15 cellular contexts compared by ENCODE assay signal in genomic region chr7:129772646-129773280, GRCh38.
DNase-seq lines count a peak whose midpoint lies in the region; ATAC-seq and TF ChIP-seq lines count a peak whose summit lies in the region.
"Had no signal": no experiment of that assay in that cellular context is flagged by ENCODE, and none has a peak within 500 bp of the region (broad histone marks: within the 10 kb centered on the region; RNA-seq: fewer than 3 reads in every experiment).

No MANE protein-coding gene starts in this region.

- H2BK15ac ChIP-seq in IMR-90 (ENCODE audit: low read depth, low read length): no peak overlapping the region

- CTCF ChIA-PET in IMR-90 (lab: Yijun Ruan, JAX): no interaction called here

- dilution Hi-C loops in IMR-90 (cut with HindIII; ENCODE audit: low sequenced_read_pairs, unreplicated experiment): no loop called here

- no peak overlapping the region for H3K4ac ChIP-seq in IMR-90 (ENCODE audit: low read depth, low read length)

- H3K4me2 ChIP-seq in IMR-90 (ENCODE audit: low read depth, low read length) (no peak overlapping the region), osteoblast (ENCODE audit: insufficient read depth, low read length) (no peak overlapping the region)
- H3K4me2 ChIP-seq: KMS-11 had no signal

- POLR2A ChIA-PET in IMR-90 (lab: Charles Lee; ENCODE audit: unreplicated experiment): no interaction called here

- H3K56ac ChIP-seq in IMR-90 (ENCODE audit: extremely low read depth, insufficient read depth, low read length): no peak overlapping the region

- no peaks in the 10 kb centered on the region for H3K9me1 ChIP-seq in IMR-90 (ENCODE audit: insufficient read depth, low read length)

- WGBS in IMR-90 (ENCODE audit: extremely low coverage in 2 of 2, insufficient read length in 1 of 2), 2 experiments: no CpG with 5 or more reads among the region's 15 CpGs
- WGBS in endodermal cell (ENCODE audit: insufficient coverage in 1 of 2, insufficient read length in 1 of 2), 2 experiments: 88 to 91% methylated on average over 14 to 15 of the region's 15 CpGs

- H2AK9ac ChIP-seq in IMR-90 (replicated peaks; ENCODE audit: low read depth, low read length, poor library complexity): peak overlapping the region; percentile 65

- ATAC-seq in IMR-90 (ENCODE audit: low read depth) (no peak), HG03457 (IDR thresholded peaks at IDR 0.05; ENCODE audit: unreplicated experiment) (no peak)
- ATAC-seq: HepG2 had no signal

- H2BK20ac ChIP-seq in IMR-90 (ENCODE audit: low read depth, low read length): no peak overlapping the region

- H3K4me3 ChIP-seq in IMR-90 (ENCODE audit: insufficient read depth, low read depth, low read length): no peak overlapping the region
- H3K4me3 ChIP-seq in endodermal cell (ENCODE audit: low read length): no peak overlapping the region
- no peak overlapping the region for H3K4me3 ChIP-seq in osteoblast (ENCODE audit: insufficient read depth, low read length)
- H3K4me3 ChIP-seq in HAP-1: no peak overlapping the region
- H3K4me3 ChIP-seq: SJSA1 had no signal

- H3K79me2 ChIP-seq in osteoblast (ENCODE audit: insufficient read depth, low read length): no peaks in the 10 kb centered on the region

- no peaks in the 10 kb centered on the region for H3K9me3 Mint-ChIP-seq in endodermal cell

- H3K4me3 Mint-ChIP-seq in endodermal cell: no peak overlapping the region

- no peak for TF ChIP-seq POLR2A in IMR-90 (IDR thresholded peaks at IDR 0.05; ENCODE audit: low read depth, low read length)

- peaks cover 4% of the 10 kb centered on the region; the same call in 1 of the 2 replicates for H3K9me3 ChIP-seq in IMR-90 (ENCODE audit: control insufficient read depth, insufficient read depth, low read length)
- no peaks in the 10 kb centered on the region for H3K9me3 ChIP-seq in endodermal cell (ENCODE audit: control insufficient read depth, low read length)
- no peaks in the 10 kb centered on the region for H3K9me3 ChIP-seq in osteoblast (ENCODE audit: low read depth, low read length)
- no peaks in the 10 kb centered on the region for H3K9me3 ChIP-seq in HAP-1
- H3K9me3 ChIP-seq: SJSA1 had no signal

- peaks cover 5% of the 10 kb centered on the region for H3K4me1 Mint-ChIP-seq in endodermal cell

- no peaks in the 10 kb centered on the region for H3K36me3 ChIP-seq in IMR-90 (ENCODE audit: control insufficient read depth, insufficient read depth, low read length)
- no peaks in the 10 kb centered on the region for H3K36me3 ChIP-seq in endodermal cell (ENCODE audit: control insufficient read depth, insufficient read depth, low read length)
- H3K36me3 ChIP-seq in osteoblast (ENCODE audit: insufficient read depth, low read length): no peaks in the 10 kb centered on the region
- peaks cover 10% of the 10 kb centered on the region; the same call in 1 of the 2 replicates for H3K36me3 ChIP-seq in HAP-1 (replicated peaks)
- H3K36me3 ChIP-seq: SJSA1 had no signal

- H3K9ac ChIP-seq in IMR-90 (ENCODE audit: low read depth, low read length): no peak overlapping the region
- H3K9ac ChIP-seq in endodermal cell (ENCODE audit: extremely low read depth, low read length, poor library complexity, severe bottlenecking): no peak overlapping the region
- H3K9ac ChIP-seq: KMS-11 had no signal

- H2BK120ac ChIP-seq in IMR-90 (ENCODE audit: low read depth, low read length): no peak overlapping the region

- no peak overlapping the region for H3K23ac ChIP-seq in IMR-90 (ENCODE audit: low read depth, low read length)

- H2AFZ ChIP-seq in IMR-90 (replicated peaks; ENCODE audit: low read length, poor library complexity): no peak overlapping the region
- H2AFZ ChIP-seq in osteoblast (ENCODE audit: low read length): no peak overlapping the region

- no peaks in the 10 kb centered on the region for H3K4me1 ChIP-seq in IMR-90 (ENCODE audit: control insufficient read depth, insufficient read depth, low read length)
- H3K4me1 ChIP-seq in endodermal cell (ENCODE audit: control insufficient read depth, insufficient read depth, low read length): no peaks in the 10 kb centered on the region
- no peaks in the 10 kb centered on the region for H3K4me1 ChIP-seq in osteoblast (ENCODE audit: insufficient read depth, low read length)
- peaks cover 44% of the 10 kb centered on the region for H3K4me1 ChIP-seq in HAP-1
- H3K4me1 ChIP-seq: SJSA1 had no signal

- no peak overlapping the region for H2AK5ac ChIP-seq in IMR-90 (ENCODE audit: low read depth, low read length)

- BruUV-seq in IMR-90 (replicated peaks; lab: Mats Ljungman, UMichigan): no TSS peak

- no peak for TF ChIP-seq RAD21 in IMR-90 (IDR thresholded peaks at IDR 0.05; ENCODE audit: low read length)

- intact Hi-C loops in IMR-90 (cut with micrococcal nuclease): no loop called here

- peaks cover 59% of the 10 kb centered on the region for H3K27me3 Mint-ChIP-seq in endodermal cell (ENCODE audit: insufficient read depth)

- DNase-seq in D341Med (ENCODE audit: low spot score): peak; percentile 37
- no peak for DNase-seq in IMR-90
- DNase-seq in endodermal cell: peak; percentile 65
- DNase-seq in osteoblast (ENCODE audit: insufficient read length, low spot score, missing footprints): peak; percentile 68
- no peak for DNase-seq in HAP-1 (ENCODE audit: low spot score in 2 of 2)
- no peak for DNase-seq in activated CD8-positive, alpha-beta memory T cell treated with anti-CD3 and anti-CD28 coated beads, Interleukin-2, amount 50 U/mL, for 48 hours
- DNase-seq: DMS79 treated with DMSO at 0.1 percent for 48 hours, NCI-H1417 treated with DMSO at 0.1 percent for 48 hours, NCI-H187 treated with DMSO at 0.1 percent for 48 hours, NCI-H2227 treated with DMSO at 0.1 percent for 48 hours had no signal

- H4K20me1 ChIP-seq in IMR-90 (ENCODE audit: insufficient read depth, low read length) (no peaks in the 10 kb centered on the region), osteoblast (ENCODE audit: insufficient read depth, low read length) (no peaks in the 10 kb centered on the region)

- in situ Hi-C loops in IMR-90 (cut with MboI; ENCODE audit: low sequenced_read_pairs) (no loop called here), HAP-1 (cut with MboI; ENCODE audit: low sequenced_read_pairs) (no loop called here)

- no peak overlapping the region for H2BK5ac ChIP-seq in IMR-90 (ENCODE audit: low read depth, low read length, poor library complexity, severe bottlenecking)

- H3K36me3 Mint-ChIP-seq in endodermal cell (ENCODE audit: low read depth): no peaks in the 10 kb centered on the region

- H3K14ac ChIP-seq in IMR-90 (replicated peaks; ENCODE audit: low read depth, low read length): no peak overlapping the region

- no peak overlapping the region for H4K8ac ChIP-seq in IMR-90 (ENCODE audit: low read depth in 2 of 2, low read length in 2 of 2)

- H3K79me1 ChIP-seq in IMR-90 (ENCODE audit: low read depth in 1 of 2, low read length in 2 of 2): no peaks in the 10 kb centered on the region

- no peak overlapping the region for H3K27ac ChIP-seq in IMR-90 (ENCODE audit: insufficient read depth, low read length)
- H3K27ac ChIP-seq in endodermal cell (ENCODE audit: low read depth, low read length): no peak overlapping the region
- H3K27ac ChIP-seq in osteoblast (ENCODE audit: low read depth, low read length): no peak overlapping the region
- H3K27ac ChIP-seq: C4-2B, KMS-11, SJSA1 had no signal

- no peak for TF ChIP-seq CTCF in IMR-90 (conservative IDR thresholded peaks at IDR 0.05; ENCODE audit: low read depth, low read length)
- TF ChIP-seq CTCF in endodermal cell (conservative IDR thresholded peaks at IDR 0.05): no peak
- TF ChIP-seq CTCF in osteoblast (IDR thresholded peaks at IDR 0.05; ENCODE audit: extremely low read depth, low read depth, low read length): no peak

- H3K27me3 ChIP-seq in IMR-90 (ENCODE audit: control insufficient read depth, insufficient read depth, low read length) (peaks cover 79% of the 10 kb centered on the region), endodermal cell (ENCODE audit: control insufficient read depth, insufficient read depth, low read length, poor library complexity, severe bottlenecking) (peaks cover 29% of the 10 kb centered on the region), osteoblast (ENCODE audit: insufficient read depth, low read length) (peaks cover 16% of the 10 kb centered on the region), HAP-1 (ENCODE audit: low read depth) (no peaks in the 10 kb centered on the region)
- H3K27me3 ChIP-seq: SJSA1 had no signal

- no peak overlapping the region for H4K5ac ChIP-seq in IMR-90 (ENCODE audit: low read depth, low read length)

- no peak overlapping the region for H3K27ac Mint-ChIP-seq in endodermal cell

- H3K18ac ChIP-seq in IMR-90 (ENCODE audit: low read depth, low read length): no peak overlapping the region

- H4K91ac ChIP-seq in IMR-90 (ENCODE audit: insufficient read depth, low read depth, low read length): no peak overlapping the region

TF ChIP-seq in IMR-90, 13 proteins besides CTCF, POLR2A, EP300 and RAD21:
- TF ChIP-seq MAFK (IDR thresholded peaks at IDR 0.05; ENCODE audit: low read depth, low read length) (no peak), BHLHE40 (IDR thresholded peaks at IDR 0.05; ENCODE audit: low read depth, low read length) (no peak), SMC3 (IDR thresholded peaks at IDR 0.05; ENCODE audit: low read depth, low read length) (no peak), CEBPB (IDR thresholded peaks at IDR 0.05; ENCODE audit: low read depth, low read length) (no peak)

Comparison
In these comparisons a context has a peak if more than half of its experiments do, and no peak if none do; other contexts are left out.
1. DNase-seq: peak in D341Med (single experiment), endodermal cell (single experiment) and osteoblast (single experiment); none in IMR-90 (single experiment), HAP-1 (0 of 2) and activated CD8-positive, alpha-beta memory T cell treated with anti-CD3 and anti-CD28 coated beads, Interleukin-2, amount 50 U/mL, for 48 hours (single experiment).